ENCODE assay signal across 18 cellular contexts in genomic region chr6:18243302-18243893, GRCh38. TPM values are rescaled to one million over a fixed set of nuclear protein-coding genes. Genes with fewer than 3 reads are reported as not detected.
DNase-seq lines count a peak whose midpoint lies in the region; ATAC-seq and TF ChIP-seq lines count a peak whose summit lies in the region.
"Had no signal": no experiment of that assay in that cellular context is flagged by ENCODE, and none has a peak within 500 bp of the region (broad histone marks: within the 10 kb centered on the region; RNA-seq: fewer than 3 reads in every experiment).

No MANE protein-coding gene starts in this region.

- WGBS in hepatocyte (ENCODE audit: low lambda C conversion rate, missing lambda C conversion rate), result 90% methylated on average over 3 of the region's 3 CpGs

- H3K4me3 Mint-ChIP-seq in IgD-negative memory B cell, result no peak overlapping the region
- H3K4me3 Mint-ChIP-seq in activated naive CD8-positive, alpha-beta T cell treated with anti-CD3 and anti-CD28 coated beads, Interleukin-2, amount 10 ng/mL, durations not matched to agents 7 days and 5 days, result no peak overlapping the region
- no peak overlapping the region for H3K4me3 Mint-ChIP-seq in stimulated activated naive CD8-positive, alpha-beta T cell treated with anti-CD3 and anti-CD28 coated beads, Interleukin-15, amount 100 ng/mL, for 72 hours

- ATAC-seq in Right ventricle myocardium superior (ENCODE audit: poor library complexity) (no peak), GM19467 (IDR thresholded peaks at IDR 0.05; ENCODE audit: unreplicated experiment) (no peak)
- ATAC-seq in activated naive CD8-positive, alpha-beta T cell treated with anti-CD3 and anti-CD28 coated beads, Interleukin-2, amount 10 ng/mL, durations not matched to agents 7 days and 5 days (ENCODE audit: low read depth), result no peak
- peak; percentile 75 for ATAC-seq in stimulated activated naive CD8-positive, alpha-beta T cell treated with anti-CD3 and anti-CD28 coated beads, Interleukin-15, amount 100 ng/mL, for 72 hours
- ATAC-seq: foreskin keratinocyte, sciatic nerve, SK-N-SH treated with all-trans-retinoic acid at 6 μM for 48 hours had no signal

- H3K9me3 ChIP-seq in cardiac muscle cell (ENCODE audit: low read depth), result no peaks in the 10 kb centered on the region
- no peaks in the 10 kb centered on the region for H3K9me3 ChIP-seq in hepatocyte (ENCODE audit: low read depth)
- H3K9me3 ChIP-seq: colonic mucosa had no signal

- DNase-seq in cardiac muscle cell (ENCODE audit: low read depth in 1 of 2, low spot score in 1 of 2) (no peak), Right ventricle myocardium superior (no peak), hepatocyte (ENCODE audit: low spot score) (no peak), nucleus accumbens (lab: John Stamatoyannopoulos, UW) (no peak)
- DNase-seq in activated naive CD8-positive, alpha-beta T cell treated with anti-CD3 and anti-CD28 coated beads, Interleukin-2, amount 10 ng/mL, durations not matched to agents 7 days and 5 days, result no peak
- no peak for DNase-seq in stimulated activated naive CD8-positive, alpha-beta T cell treated with anti-CD3 and anti-CD28 coated beads, Interleukin-15, amount 100 ng/mL, for 72 hours
- DNase-seq: activated CD8-positive, alpha-beta memory T cell treated with anti-CD3 and anti-CD28 coated beads for 24 hours; colonic mucosa; foreskin keratinocyte; GOT3; NCI-H1105; NCI-H748 treated with DMSO at 0.1 percent for 48 hours; stimulated activated CD4-positive, alpha-beta T cell treated with anti-CD3 and anti-CD28 coated beads, Interleukin-1b, Interleukin-23, amount 100 ng/mL, for 48 hours had no signal

- no peak for TF ChIP-seq CTCF in cardiac muscle cell (IDR thresholded peaks at IDR 0.05; ENCODE audit: low read depth, low read length)
- TF ChIP-seq CTCF in hepatocyte (IDR thresholded peaks at IDR 0.05; ENCODE audit: poor library complexity), result no peak

- no peak overlapping the region for H3K4me2 ChIP-seq in hepatocyte
- H3K4me2 ChIP-seq: KMS-11 had no signal

- H3K9me2 ChIP-seq in hepatocyte (replicated peaks; ENCODE audit: insufficient read depth), result no peaks in the 10 kb centered on the region

- no peaks in the 10 kb centered on the region for H4K20me1 ChIP-seq in hepatocyte (ENCODE audit: insufficient read depth, poor library complexity, severe bottlenecking)

- no peaks in the 10 kb centered on the region for H3K4me1 ChIP-seq in cardiac muscle cell (ENCODE audit: low read depth)
- H3K4me1 ChIP-seq in hepatocyte (ENCODE audit: insufficient read depth), result no peaks in the 10 kb centered on the region

- peaks cover 30% of the 10 kb centered on the region for H3K79me2 ChIP-seq in hepatocyte

- H3K36me3 ChIP-seq in cardiac muscle cell, result peaks cover 20% of the 10 kb centered on the region
- no peaks in the 10 kb centered on the region for H3K36me3 ChIP-seq in hepatocyte (replicated peaks; ENCODE audit: insufficient read depth, low read depth)
- H3K36me3 ChIP-seq: colonic mucosa had no signal

- no peaks in the 10 kb centered on the region for H3K27me3 Mint-ChIP-seq in IgD-negative memory B cell
- H3K27me3 Mint-ChIP-seq in activated naive CD8-positive, alpha-beta T cell treated with anti-CD3 and anti-CD28 coated beads, Interleukin-2, amount 10 ng/mL, durations not matched to agents 7 days and 5 days, result no peaks in the 10 kb centered on the region
- no peaks in the 10 kb centered on the region for H3K27me3 Mint-ChIP-seq in stimulated activated naive CD8-positive, alpha-beta T cell treated with anti-CD3 and anti-CD28 coated beads, Interleukin-15, amount 100 ng/mL, for 72 hours

- H3K4me3 ChIP-seq in cardiac muscle cell (no peak overlapping the region), hepatocyte (no peak overlapping the region)
- H3K4me3 ChIP-seq: colonic mucosa had no signal

- intact Hi-C loops in Right ventricle myocardium superior (cut with DNase I), result no loop called here

- H3K27ac Mint-ChIP-seq in IgD-negative memory B cell, result peak overlapping the region in 2 of 3 donors; percentile 2 to 82
- H3K27ac Mint-ChIP-seq in activated naive CD8-positive, alpha-beta T cell treated with anti-CD3 and anti-CD28 coated beads, Interleukin-2, amount 10 ng/mL, durations not matched to agents 7 days and 5 days, result peak overlapping the region; percentile 19
- H3K27ac Mint-ChIP-seq in stimulated activated naive CD8-positive, alpha-beta T cell treated with anti-CD3 and anti-CD28 coated beads, Interleukin-15, amount 100 ng/mL, for 72 hours, result no peak overlapping the region

- H3K36me3 Mint-ChIP-seq in IgD-negative memory B cell, result peaks cover 10% of the 10 kb centered on the region
- peaks cover 80% of the 10 kb centered on the region for H3K36me3 Mint-ChIP-seq in activated naive CD8-positive, alpha-beta T cell treated with anti-CD3 and anti-CD28 coated beads, Interleukin-2, amount 10 ng/mL, durations not matched to agents 7 days and 5 days

- H3K27me3 ChIP-seq in cardiac muscle cell, result no peaks in the 10 kb centered on the region
- no peaks in the 10 kb centered on the region for H3K27me3 ChIP-seq in hepatocyte
- H3K27me3 ChIP-seq: colonic mucosa, foreskin keratinocyte had no signal

- no peak overlapping the region for H2AFZ ChIP-seq in hepatocyte

- H3K27ac ChIP-seq in cardiac muscle cell, result peak overlapping the region; percentile 19
- no peak overlapping the region for H3K27ac ChIP-seq in hepatocyte
- H3K27ac ChIP-seq: colonic mucosa, foreskin keratinocyte, KMS-11 had no signal

- POLR2A ChIA-PET in activated naive CD8-positive, alpha-beta T cell treated with anti-CD3 and anti-CD28 coated beads, Interleukin-2, amount 10 ng/mL, durations not matched to agents 7 days and 5 days (lab: Charles Lee), result no interaction called here

- peaks cover 5 to 13% (median 7%) of the 10 kb centered on the region in 3 donors for H3K4me1 Mint-ChIP-seq in IgD-negative memory B cell
- H3K4me1 Mint-ChIP-seq in activated naive CD8-positive, alpha-beta T cell treated with anti-CD3 and anti-CD28 coated beads, Interleukin-2, amount 10 ng/mL, durations not matched to agents 7 days and 5 days, result peaks cover 44% of the 10 kb centered on the region
- H3K4me1 Mint-ChIP-seq in stimulated activated naive CD8-positive, alpha-beta T cell treated with anti-CD3 and anti-CD28 coated beads, Interleukin-15, amount 100 ng/mL, for 72 hours, result peaks cover 56% of the 10 kb centered on the region

- H3K9me3 Mint-ChIP-seq in IgD-negative memory B cell, result no peaks in the 10 kb centered on the region
- peaks cover 14% of the 10 kb centered on the region for H3K9me3 Mint-ChIP-seq in activated naive CD8-positive, alpha-beta T cell treated with anti-CD3 and anti-CD28 coated beads, Interleukin-2, amount 10 ng/mL, durations not matched to agents 7 days and 5 days
- H3K9me3 Mint-ChIP-seq in stimulated activated naive CD8-positive, alpha-beta T cell treated with anti-CD3 and anti-CD28 coated beads, Interleukin-15, amount 100 ng/mL, for 72 hours, result peaks cover 0 to 8% of the 10 kb centered on the region in 2 donors

RNA-seq across cellular contexts. Expression of gene DEK, which starts 20.9 kb away (rescaled TPM):
- total RNA-seq in cardiac muscle cell, result 95.3 and 128 TPM in 2 replicates
- 80.8 and 90.6 TPM in 2 replicates for polyA plus RNA-seq in cardiac muscle cell
- 63.0 TPM for total RNA-seq in Right ventricle myocardium superior
- 83.3 TPM for polyA plus RNA-seq in IgD-negative memory B cell
- 100 to 1,000 TPM; 204 to 218 TPM for total RNA-seq in activated naive CD8-positive, alpha-beta T cell treated with anti-CD3 and anti-CD28 coated beads, Interleukin-2, amount 10 ng/mL, durations not matched to agents 7 days and 5 days
- 70.8 and 81.3 TPM in 2 replicates for total RNA-seq in hepatocyte
- 39.9 and 61.0 TPM in 2 replicates for polyA plus RNA-seq in hepatocyte

Comparison
In these comparisons a context has a peak if more than half of its experiments do, and no peak if none do; other contexts are left out.
1. H3K27ac Mint-ChIP-seq: peak in IgD-negative memory B cell (2 of 3) and activated naive CD8-positive, alpha-beta T cell treated with anti-CD3 and anti-CD28 coated beads, Interleukin-2, amount 10 ng/mL, durations not matched to agents 7 days and 5 days (single experiment); none in stimulated activated naive CD8-positive, alpha-beta T cell treated with anti-CD3 and anti-CD28 coated beads, Interleukin-15, amount 100 ng/mL, for 72 hours (0 of 2).